Comparison of ENCODE assay signal across 1 cellular context in the genomic region with DNA sequence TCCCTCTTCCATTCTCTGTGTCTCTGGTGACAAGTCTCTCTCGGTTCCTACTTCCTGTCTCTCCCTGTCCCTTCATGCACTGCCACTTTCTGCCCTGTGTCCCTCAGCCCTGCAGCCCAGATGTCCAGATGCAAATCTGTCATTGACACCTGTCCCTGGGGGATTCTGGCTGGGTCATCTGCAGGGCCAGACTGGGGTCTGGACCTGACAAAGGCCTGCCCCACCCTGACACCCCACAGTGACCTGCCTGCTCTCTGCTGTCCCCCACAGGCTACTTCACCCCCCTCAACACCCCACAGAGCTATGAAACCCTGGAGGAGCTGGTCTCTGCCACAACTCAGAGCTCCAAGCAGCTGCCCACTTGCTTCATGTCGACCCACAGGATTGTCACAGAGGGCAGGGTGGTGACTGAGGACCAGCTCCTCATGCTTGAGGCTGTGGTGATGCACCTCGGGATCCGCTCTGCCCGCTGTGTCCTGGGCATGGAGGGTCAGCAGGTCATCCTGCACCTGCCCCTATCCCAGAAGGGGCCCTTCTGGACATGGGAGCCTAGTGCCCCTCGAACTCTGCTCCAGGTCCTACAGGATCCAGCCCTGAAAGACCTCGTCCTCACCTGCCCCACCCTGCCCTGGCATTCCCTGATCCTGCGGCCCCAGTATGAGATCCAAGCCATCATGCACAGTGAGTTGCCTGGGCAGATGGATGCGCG.
TF ChIP-seq lines count a peak whose summit lies in the region.

No MANE protein-coding gene starts in this region.

TF ChIP-seq in WTC11, 78 proteins besides CTCF, POLR2A, EP300 and RAD21 (continued from another document):
- TF ChIP-seq, protein P1, sequence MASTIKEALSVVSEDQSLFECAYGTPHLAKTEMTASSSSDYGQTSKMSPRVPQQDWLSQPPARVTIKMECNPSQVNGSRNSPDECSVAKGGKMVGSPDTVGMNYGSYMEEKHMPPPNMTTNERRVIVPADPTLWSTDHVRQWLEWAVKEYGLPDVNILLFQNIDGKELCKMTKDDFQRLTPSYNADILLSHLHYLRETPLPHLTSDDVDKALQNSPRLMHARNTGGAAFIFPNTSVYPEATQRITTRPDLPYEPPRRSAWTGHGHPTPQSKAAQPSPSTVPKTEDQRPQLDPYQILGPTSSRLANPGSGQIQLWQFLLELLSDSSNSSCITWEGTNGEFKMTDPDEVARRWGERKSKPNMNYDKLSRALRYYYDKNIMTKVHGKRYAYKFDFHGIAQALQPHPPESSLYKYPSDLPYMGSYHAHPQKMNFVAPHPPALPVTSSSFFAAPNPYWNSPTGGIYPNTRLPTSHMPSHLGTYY (CRISPR knock-in tag; IDR thresholded peaks at IDR 0.05) = no peak
- TF ChIP-seq MYBL2 (CRISPR knock-in tag; IDR thresholded peaks at IDR 0.05) (no peak), HMGA2 (CRISPR knock-in tag; IDR thresholded peaks at IDR 0.05) (no peak)
